Comparison of ENCODE assay signal across 8 cellular contexts in genomic region chr11:93738647-93739081, GRCh38. TPM values are rescaled to one million over a fixed set of nuclear protein-coding genes. Genes with fewer than 3 reads are reported as not detected.
DNase-seq lines count a peak whose midpoint lies in the region; ATAC-seq and TF ChIP-seq lines count a peak whose summit lies in the region.

No MANE protein-coding gene starts in this region.

- H3K27ac ChIP-seq in A673 (ENCODE audit: low read depth, low read length, poor library complexity, severe bottlenecking) (peak overlapping the region; percentile 92), iPS-18a (ENCODE audit: low read length) (no peak overlapping the region)

- H3K36me3 Mint-ChIP-seq in activated naive CD4-positive, alpha-beta T cell treated with anti-CD3 and anti-CD28 coated beads, Interleukin-2, amount 50 U/mL, for 72 hours, result peaks cover 69 to 74% of the 10 kb centered on the region in 2 donors

- POLR2A ChIA-PET in A673 (lab: Charles Lee; ENCODE audit: low non-redundant PET), result interaction anchor here (0.5 to 0.6 kb wide), 2 partner anchors 64 to 78 kb away, joined by 3 to 8 read pairs; no protein-coding TSS in a partner anchor

- H3K9ac ChIP-seq in iPS-18a (ENCODE audit: low read length), result peak overlapping the region; percentile 98

- no TSS peak for BruUV-seq in A673 (replicated peaks; lab: Mats Ljungman, UMichigan)

- no peak for ATAC-seq in activated naive CD4-positive, alpha-beta T cell treated with anti-CD3 and anti-CD28 coated beads, Interleukin-2, amount 50 U/mL, for 72 hours
- no peak for ATAC-seq in HG03039 (IDR thresholded peaks at IDR 0.05; ENCODE audit: unreplicated experiment)
- ATAC-seq in HG02642 (IDR thresholded peaks at IDR 0.05; ENCODE audit: poor library complexity, unreplicated experiment), result no peak

- peak overlapping the region; percentile 91 to 100 for H3K27ac Mint-ChIP-seq in activated naive CD4-positive, alpha-beta T cell treated with anti-CD3 and anti-CD28 coated beads, Interleukin-2, amount 50 U/mL, for 72 hours

- TF ChIP-seq CTCF in A673 (conservative IDR thresholded peaks at IDR 0.05; ENCODE audit: low read depth, low read length), result no peak

- no peak for DNase-seq in A673 (ENCODE audit: low spot score)
- DNase-seq in HCEC 1CT, result peak; percentile 11
- DNase-seq in activated naive CD4-positive, alpha-beta T cell treated with anti-CD3 and anti-CD28 coated beads, Interleukin-2, amount 50 U/mL, for 72 hours (ENCODE audit: low spot score in 2 of 2), result no peak
- no peak for DNase-seq in NCI-H1092 treated with DMSO at 0.1 percent for 48 hours (lab: John Stamatoyannopoulos, UW)
- DNase-seq in germinal center (ENCODE audit: low spot score), result no peak

- intact Hi-C loops in A673 (cut with micrococcal nuclease; ENCODE audit: unreplicated experiment), result no loop called here

- H3K27me3 ChIP-seq in A673 (replicated peaks; ENCODE audit: insufficient read depth, low read depth, low read length, poor library complexity) (no peaks in the 10 kb centered on the region), iPS-18a (ENCODE audit: control insufficient read depth, insufficient read depth, low read length) (no peaks in the 10 kb centered on the region)

- no peaks in the 10 kb centered on the region for H3K9me3 Mint-ChIP-seq in activated naive CD4-positive, alpha-beta T cell treated with anti-CD3 and anti-CD28 coated beads, Interleukin-2, amount 50 U/mL, for 72 hours

- H3K4me3 ChIP-seq in A673 (ENCODE audit: low read depth, low read length, poor library complexity, severe bottlenecking), result peak overlapping the region; percentile 64
- H3K4me3 ChIP-seq in iPS-18a (ENCODE audit: low read length), result peak overlapping the region; percentile 90

- H3K4me1 ChIP-seq in A673 (ENCODE audit: insufficient read depth, low read length, poor library complexity, severe bottlenecking), result peaks cover 42% of the 10 kb centered on the region
- peaks cover 17% of the 10 kb centered on the region for H3K4me1 ChIP-seq in iPS-18a (ENCODE audit: control insufficient read depth, low read depth, low read length)

- peaks cover 78% of the 10 kb centered on the region for H3K36me3 ChIP-seq in A673 (ENCODE audit: insufficient read depth, low read length, poor library complexity, severe bottlenecking)
- peaks cover 66% of the 10 kb centered on the region for H3K36me3 ChIP-seq in iPS-18a (ENCODE audit: control insufficient read depth, low read depth, low read length)

- H3K9me3 ChIP-seq in A673 (ENCODE audit: low read depth, low read length, poor library complexity, severe bottlenecking) (no peaks in the 10 kb centered on the region), iPS-18a (ENCODE audit: control insufficient read depth, low read depth, low read length) (no peaks in the 10 kb centered on the region)

- CTCF ChIA-PET in A673 (lab: Charles Lee), result no interaction called here

RNA-seq across cellular contexts. Expression of gene TAF1D, which starts 2.6 kb away (rescaled TPM):
- 222 and 275 TPM in 2 replicates for total RNA-seq in A673 (2021)
- 100 to 1,000 TPM; 236 to 541 TPM for total RNA-seq in activated naive CD4-positive, alpha-beta T cell treated with anti-CD3 and anti-CD28 coated beads, Interleukin-2, amount 50 U/mL, for 72 hours

RNA-seq across cellular contexts. Expression of gene C11orf54, which starts 2.8 kb away (rescaled TPM):
- total RNA-seq in A673 (2021), result 24.3 and 26.2 TPM in 2 replicates
- total RNA-seq in activated naive CD4-positive, alpha-beta T cell treated with anti-CD3 and anti-CD28 coated beads, Interleukin-2, amount 50 U/mL, for 72 hours, result 10 to 100 TPM; 29.5 to 55.0 TPM

RNA-seq across cellular contexts. Expression of gene MED17, which starts 45.4 kb away (rescaled TPM):
- total RNA-seq in A673 (2021), result 63.4 and 67.9 TPM in 2 replicates
- total RNA-seq in activated naive CD4-positive, alpha-beta T cell treated with anti-CD3 and anti-CD28 coated beads, Interleukin-2, amount 50 U/mL, for 72 hours, result 10 to 100 TPM; 37.3 to 38.4 TPM
